7 cellular contexts compared by ENCODE assay signal in genomic region chr7:44309271-44310091, GRCh38. TPM values are rescaled to one million over a fixed set of nuclear protein-coding genes. Genes with fewer than 3 reads are reported as not detected.
DNase-seq lines count a peak whose midpoint lies in the region; ATAC-seq and TF ChIP-seq lines count a peak whose summit lies in the region.

No MANE protein-coding gene starts in this region.

- TF ChIP-seq EP300 in stomach (IDR thresholded peaks at IDR 0.05) = no peak

- H3K4me3 ChIP-seq in esophagus (ENCODE audit: low read depth in 1 of 2, low read length in 2 of 2) (peak overlapping the region; percentile 30 to 37), mucosa of stomach (ENCODE audit: low read length) (no peak overlapping the region), stomach (peak overlapping the region; percentile 36 to 52 (median 38))

- intact Hi-C loops in stomach (cut with DNase I; ENCODE audit: low total_unique reads) = loop anchor here (10.0 kb wide), 1 partner anchor 65 kb away; no protein-coding TSS in a partner anchor

- no peak for TF ChIP-seq CTCF in stomach (IDR thresholded peaks at IDR 0.05)

- peak; percentile 58 for ATAC-seq in GM19035 (IDR thresholded peaks at IDR 0.05; ENCODE audit: unreplicated experiment)

- WGBS in esophagus, 2 donors = 17 to 18% methylated on average over 69 to 73 of the region's 73 CpGs
- 13 to 26% (median 19%) methylated on average over 48 to 73 of the region's 73 CpGs for WGBS in stomach, 5 donors

- peak; percentile 48 for DNase-seq in activated CD4-positive, CD25-positive, alpha-beta regulatory T cell treated with anti-CD3 and anti-CD28 coated beads, Interleukin-2, amount 50 U/mL, for 72 hours
- DNase-seq in stomach (peak; percentile 67), NCI-H2196 treated with DMSO at 0.1 percent for 48 hours (lab: John Stamatoyannopoulos, UW; ENCODE audit: unreplicated experiment) (no peak), DMS114 treated with DMSO at 0.1 percent for 48 hours (lab: John Stamatoyannopoulos, UW; ENCODE audit: unreplicated experiment) (no peak)

- H3K36me3 ChIP-seq in esophagus (ENCODE audit: control insufficient read depth in 2 of 2, insufficient read depth in 2 of 2, low read length in 1 of 2) = no peaks in the 10 kb centered on the region
- H3K36me3 ChIP-seq in mucosa of stomach (ENCODE audit: control insufficient read depth, insufficient read depth, low read length) = no peaks in the 10 kb centered on the region
- H3K36me3 ChIP-seq in stomach = no peaks in the 10 kb centered on the region

- H3K27ac ChIP-seq in esophagus (ENCODE audit: low read depth in 2 of 2, low read length in 1 of 2) (no peak overlapping the region), stomach (no peak overlapping the region)

- H3K9me3 ChIP-seq in esophagus (ENCODE audit: control insufficient read depth in 2 of 2, insufficient read depth in 1 of 2, low read depth in 1 of 2, low read length in 1 of 2) = no peaks in the 10 kb centered on the region
- no peaks in the 10 kb centered on the region for H3K9me3 ChIP-seq in mucosa of stomach (ENCODE audit: control insufficient read depth, low read length)
- H3K9me3 ChIP-seq in stomach = peaks cover 0 to 4% (median 0%) of the 10 kb centered on the region in 4 donors

- TF ChIP-seq POLR2A in stomach (IDR thresholded peaks at IDR 0.05) = no peak

- H3K27me3 ChIP-seq in esophagus (ENCODE audit: control insufficient read depth in 1 of 2, insufficient read depth in 2 of 2, low read length in 2 of 2) (no peaks in the 10 kb centered on the region), mucosa of stomach (ENCODE audit: control insufficient read depth, insufficient read depth, low read length) (peaks cover 25% of the 10 kb centered on the region), stomach (peaks cover 0 to 36% (median 14%) of the 10 kb centered on the region in 3 donors)

- H3K9ac ChIP-seq in mucosa of stomach (ENCODE audit: low read length) = peak overlapping the region; percentile 39

- peaks cover 0 to 11% of the 10 kb centered on the region in 2 donors for H3K4me1 ChIP-seq in esophagus (ENCODE audit: control insufficient read depth in 2 of 2, insufficient read depth in 2 of 2, low read length in 1 of 2)
- peaks cover 5% of the 10 kb centered on the region for H3K4me1 ChIP-seq in mucosa of stomach (ENCODE audit: control insufficient read depth, insufficient read depth, low read length)
- peaks cover 0 to 12% (median 10%) of the 10 kb centered on the region in 4 donors for H3K4me1 ChIP-seq in stomach

RNA-seq across cellular contexts. Expression of gene CAMK2B, which starts 15.9 kb away (rescaled TPM):
- polyA plus RNA-seq in esophagus (1 to 10 TPM in 1 of 2 donors, under 1 TPM in 1; 0.33 to 1.2 TPM), stomach (10 to 100 TPM in 1 of 3 donors, 1 to 10 TPM in 2; 2.9 to 28.4 (median 6.2) TPM)
- 1 to 10 TPM in 2 of 5 donors, under 1 TPM in 1, not detected in 2; 0.92 to 7.6 (median 4.6) TPM for total RNA-seq in stomach

Comparison
In these comparisons a context has a peak if more than half of its experiments do, and no peak if none do; other contexts are left out.
1. DNase-seq: peak in activated CD4-positive, CD25-positive, alpha-beta regulatory T cell treated with anti-CD3 and anti-CD28 coated beads, Interleukin-2, amount 50 U/mL, for 72 hours (single experiment) and stomach (single experiment); none in NCI-H2196 treated with DMSO at 0.1 percent for 48 hours (single experiment) and DMS114 treated with DMSO at 0.1 percent for 48 hours (single experiment).